ENCODE assay signal across 10 cellular contexts in genomic region chrX:28170713-28171112, GRCh38.
"Had no signal": no experiment of that assay in that cellular context is flagged by ENCODE, and none has a peak within 500 bp of the region (broad histone marks: within the 10 kb centered on the region; RNA-seq: fewer than 3 reads in every experiment).

No MANE protein-coding gene starts in this region.

- ATAC-seq: HCT116, K562 had no signal

- H3K36me3 ChIP-seq: HAP-1 had no signal

- DNase-seq: GM23248, GOT3, H7, HFFc6, IMR-90, KG1 had no signal

- H2AFZ ChIP-seq: GM23248 had no signal

- H3K4me3 Mint-ChIP-seq: HFFc6 had no signal

- H3K4me3 ChIP-seq: GM23248, HAP-1, K562 had no signal

- H3K4me1 ChIP-seq: HAP-1 had no signal

- FAIRE-seq: K562 had no signal

- H3K27ac Mint-ChIP-seq: HFFc6 had no signal

- H3K9ac ChIP-seq: GM23248 had no signal

- H3K9me3 ChIP-seq: HAP-1 had no signal

- H3K27ac ChIP-seq: GM23248, HL-60 had no signal
